ENCODE assay signal across 9 cellular contexts in genomic region chr18:57446322-57446721, GRCh38. TPM values are rescaled to one million over a fixed set of nuclear protein-coding genes. Genes with fewer than 3 reads are reported as not detected.
DNase-seq lines count a peak whose midpoint lies in the region; ATAC-seq and TF ChIP-seq lines count a peak whose summit lies in the region.
"Had no signal": no experiment of that assay in that cellular context is flagged by ENCODE, and none has a peak within 500 bp of the region (broad histone marks: within the 10 kb centered on the region; RNA-seq: fewer than 3 reads in every experiment).

No MANE protein-coding gene starts in this region.

- DNase-seq in COR-L47 (lab: John Stamatoyannopoulos, UW) (peak; percentile 47), SHP77 (lab: John Stamatoyannopoulos, UW) (peak; percentile 44 to 67), iPS-NIHi11 (ENCODE audit: low spot score) (peak; percentile 40), neuronal stem cell (ENCODE audit: low spot score) (no peak)
- DNase-seq in stimulated activated CD4-positive, alpha-beta T cell treated with anti-CD3 and anti-CD28 coated beads, Interleukin-1b, Interleukin-23, amount 100 ng/mL, for 48 hours: no peak

- no peak overlapping the region for H3K14ac ChIP-seq in neuronal stem cell (ENCODE audit: low read length)

- H3K4me1 ChIP-seq in HEK293 (ENCODE audit: control insufficient read depth, insufficient read depth, low read length) (no peaks in the 10 kb centered on the region), neuronal stem cell (ENCODE audit: control insufficient read depth in 2 of 2, insufficient read depth in 1 of 2, low read depth in 1 of 2, low read length in 2 of 2) (peaks cover 4% of the 10 kb centered on the region in 2 donors)

- WGBS in neuronal stem cell (ENCODE audit: extremely low coverage in 2 of 2, insufficient read length in 2 of 2, insufficient replicate concordance in 1 of 2), 2 donors: no CpG with 5 or more reads among the region's 4 CpGs

- H2AK5ac ChIP-seq in neuronal stem cell (ENCODE audit: low read depth, low read length): no peak overlapping the region

- H2BK15ac ChIP-seq in neuronal stem cell (ENCODE audit: low read length): no peak overlapping the region

- H3K4me2 ChIP-seq in neuronal stem cell (ENCODE audit: insufficient read depth, low read length, poor library complexity, severe bottlenecking): no peak overlapping the region

- no peak overlapping the region for H4K8ac ChIP-seq in neuronal stem cell (ENCODE audit: low read depth, low read length)

- H4K91ac ChIP-seq in neuronal stem cell (ENCODE audit: low read depth, low read length, poor library complexity): no peak overlapping the region

- CTCF ChIA-PET in HEK293 (lab: Yijun Ruan, JAX): interaction anchor here (0.6 to 1.8 kb wide), 16 partner anchors 9 to 1074 kb away, joined by 3 to 6 read pairs (median 3); no protein-coding TSS in a partner anchor

- no peak overlapping the region for H2BK120ac ChIP-seq in neuronal stem cell (ENCODE audit: low read depth, low read length)

- ATAC-seq in GM21423 (IDR thresholded peaks at IDR 0.05; ENCODE audit: unreplicated experiment): no peak
- ATAC-seq in GM19328 (IDR thresholded peaks at IDR 0.05; ENCODE audit: unreplicated experiment): no peak

- no peak overlapping the region for H2AFZ ChIP-seq in neuronal stem cell (ENCODE audit: low read length)

- no peak overlapping the region for H3K4ac ChIP-seq in neuronal stem cell (ENCODE audit: low read length)

- H2BK12ac ChIP-seq in neuronal stem cell (ENCODE audit: low read length): no peak overlapping the region

- H3K23ac ChIP-seq in neuronal stem cell (ENCODE audit: low read depth, low read length, poor library complexity): no peak overlapping the region

- H3K36me3 ChIP-seq in HEK293 (ENCODE audit: control insufficient read depth in 2 of 2, insufficient read depth in 1 of 2, low read length in 2 of 2) (no peaks in the 10 kb centered on the region), neuronal stem cell (replicated peaks in 1 of 2; ENCODE audit: control insufficient read depth in 2 of 2, insufficient read depth in 2 of 2, low read length in 2 of 2) (no peaks in the 10 kb centered on the region)
- H3K36me3 ChIP-seq: tibial nerve had no signal

- H3K9me3 ChIP-seq in HEK293 (ENCODE audit: control insufficient read depth, insufficient read depth, low read depth, low read length) (no peaks in the 10 kb centered on the region), neuronal stem cell (replicated peaks in 1 of 2; ENCODE audit: control insufficient read depth in 2 of 2, insufficient read depth in 1 of 2, low read depth in 1 of 2, low read length in 2 of 2) (peaks cover 0 to 6% of the 10 kb centered on the region in 2 donors)
- H3K9me3 ChIP-seq: tibial nerve had no signal

- peaks cover 3 to 23% (median 20%) of the 10 kb centered on the region in 3 experiments for H3K27me3 ChIP-seq in neuronal stem cell (ENCODE audit: control insufficient read depth in 3 of 3, insufficient read depth in 3 of 3, low read depth in 1 of 3, low read length in 3 of 3)

- H3K18ac ChIP-seq in neuronal stem cell (ENCODE audit: low read length): no peak overlapping the region

- H3K4me3 ChIP-seq in HEK293 (ENCODE audit: low read depth, low read length) (no peak overlapping the region), neuronal stem cell (ENCODE audit: low read length in 2 of 2) (no peak overlapping the region)
- H3K4me3 ChIP-seq: tibial nerve had no signal

- H3K27ac ChIP-seq in HEK293 (ENCODE audit: extremely low read depth, low read depth, low read length): no peak overlapping the region
- no peak overlapping the region for H3K27ac ChIP-seq in neuronal stem cell (replicated peaks; ENCODE audit: low read length)
- H3K27ac ChIP-seq: tibial nerve had no signal

- H3K79me1 ChIP-seq in neuronal stem cell (ENCODE audit: low read depth, low read length): no peaks in the 10 kb centered on the region

- no peak overlapping the region for H2BK5ac ChIP-seq in neuronal stem cell (ENCODE audit: low read length)

- no peak overlapping the region for H3K9ac ChIP-seq in neuronal stem cell (ENCODE audit: low read depth, low read length, poor library complexity)

- POLR2A ChIA-PET in HEK293 (lab: Yijun Ruan, JAX): no interaction called here

- TF ChIP-seq CTCF in HEK293 (tag by site-specific recombination; IDR thresholded peaks at IDR 0.05): 0 out of 2 replicates have a peak, but pooled peaks have one; percentile 7

TF ChIP-seq in HEK293, 187 proteins besides CTCF, POLR2A, EP300 and RAD21:
- peak; percentile 31 for TF ChIP-seq ZNF654 (tag by site-specific recombination; IDR thresholded peaks at IDR 0.05; ENCODE audit: low read depth)
- no peak for TF ChIP-seq HOXC10 (CRISPR knock-in tag; IDR thresholded peaks at IDR 0.05)
- TF ChIP-seq KLF16 (tag by site-specific recombination; IDR thresholded peaks at IDR 0.05): no peak
- TF ChIP-seq ZFP37 (tag by site-specific recombination; IDR thresholded peaks at IDR 0.05): peak; percentile 53; the same call in 1 of the 2 replicates
- peak; percentile 91 for TF ChIP-seq PRDM4 (tag by site-specific recombination; IDR thresholded peaks at IDR 0.05)
- no peak for TF ChIP-seq AEBP2 (tag by site-specific recombination; IDR thresholded peaks at IDR 0.05; ENCODE audit: borderline replicate concordance)
- no peak for TF ChIP-seq ZNF596 (tag by site-specific recombination; IDR thresholded peaks at IDR 0.05)

RNA-seq across cellular contexts. Expression of gene ONECUT2, which starts 11.1 kb away (rescaled TPM):
- polyA plus RNA-seq in neuronal stem cell (2013, experiment 1 of 2): 0.31 TPM
- 0.33 TPM for polyA plus RNA-seq in neuronal stem cell (2013, experiment 2 of 2)

Comparison
In these comparisons a context has a peak if more than half of its experiments do, and no peak if none do; other contexts are left out.
1. DNase-seq: peak in COR-L47 (single experiment), SHP77 (2 of 2) and iPS-NIHi11 (single experiment); none in neuronal stem cell (single experiment) and stimulated activated CD4-positive, alpha-beta T cell treated with anti-CD3 and anti-CD28 coated beads, Interleukin-1b, Interleukin-23, amount 100 ng/mL, for 48 hours (single experiment).